ENCODE assay signal across 1 cellular context in the genomic region with DNA sequence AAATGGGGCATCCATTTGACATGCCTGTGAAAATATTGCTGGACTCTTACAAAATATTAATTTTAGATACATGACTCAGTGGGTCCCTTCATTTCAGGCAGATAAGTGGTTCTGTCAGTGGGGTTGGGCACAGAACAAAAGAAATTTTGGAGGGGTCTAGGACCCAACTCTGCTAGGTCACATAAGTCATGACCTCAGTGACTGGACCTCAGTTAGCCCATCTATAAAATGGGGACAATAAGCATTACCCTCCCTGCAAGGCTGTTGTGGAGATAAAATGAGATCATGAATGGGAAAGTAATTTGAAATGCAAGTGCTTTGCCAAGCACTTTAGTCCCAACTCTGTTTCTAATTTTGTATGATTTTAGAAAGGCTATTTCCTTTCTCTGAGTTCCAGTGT.
TF ChIP-seq lines count a peak whose summit lies in the region.

No MANE protein-coding gene starts in this region.

TF ChIP-seq in H1, 55 proteins besides CTCF, POLR2A, EP300 and RAD21:
- TF ChIP-seq BCL11A (IDR thresholded peaks at IDR 0.05; ENCODE audit: low read depth in 2 of 2, low read length in 2 of 2): no peak
- peak; percentile 64 for TF ChIP-seq KDM1A (IDR thresholded peaks at IDR 0.05; ENCODE audit: borderline replicate concordance, low read length)
- no peak for TF ChIP-seq PHF8 (conservative IDR thresholded peaks at IDR 0.05; ENCODE audit: low read depth, low read length)
- no peak for TF ChIP-seq SIX5 (IDR thresholded peaks at IDR 0.05; ENCODE audit: low read depth, low read length)
- no peak for TF ChIP-seq EGR1 (IDR thresholded peaks at IDR 0.05; ENCODE audit: borderline replicate concordance, low read depth, low read length)
